ENCODE assay signal across 11 cellular contexts in genomic region chr2:55011741-55012574, GRCh38. TPM values are rescaled to one million over a fixed set of nuclear protein-coding genes. Genes with fewer than 3 reads are reported as not detected.
DNase-seq lines count a peak whose midpoint lies in the region; ATAC-seq and TF ChIP-seq lines count a peak whose summit lies in the region.
"Had no signal": no experiment of that assay in that cellular context is flagged by ENCODE, and none has a peak within 500 bp of the region (broad histone marks: within the 10 kb centered on the region; RNA-seq: fewer than 3 reads in every experiment).

No MANE protein-coding gene starts in this region.

- no peaks in the 10 kb centered on the region for H3K9me3 Mint-ChIP-seq in dendritic cell treated with granulocyte-macrophage colony-stimulating factor and Interleukin-4, amounts not matched to agents 40 ng/mL and 50 ng/mL, for 4 days
- H3K9me3 Mint-ChIP-seq: WTC11 had no signal

- no peak overlapping the region for H3K4me3 Mint-ChIP-seq in dendritic cell treated with granulocyte-macrophage colony-stimulating factor and Interleukin-4, amounts not matched to agents 40 ng/mL and 50 ng/mL, for 4 days
- H3K4me3 Mint-ChIP-seq: WTC11 had no signal

- WGBS in aorta, 2 donors, result 13 to 15% methylated on average over 6 of the region's 6 CpGs

- H3K9me3 ChIP-seq in cardiac muscle cell (ENCODE audit: low read depth) (no peaks in the 10 kb centered on the region), right atrium auricular region (no peaks in the 10 kb centered on the region), mucosa of stomach (ENCODE audit: control insufficient read depth, low read length) (no peaks in the 10 kb centered on the region), aorta (ENCODE audit: control insufficient read depth, low read length) (no peaks in the 10 kb centered on the region)

- peak overlapping the region; percentile 86 for H3K27ac Mint-ChIP-seq in dendritic cell treated with granulocyte-macrophage colony-stimulating factor and Interleukin-4, amounts not matched to agents 40 ng/mL and 50 ng/mL, for 4 days

- no peaks in the 10 kb centered on the region for H3K27me3 Mint-ChIP-seq in dendritic cell treated with granulocyte-macrophage colony-stimulating factor and Interleukin-4, amounts not matched to agents 40 ng/mL and 50 ng/mL, for 4 days

- peaks cover 61% of the 10 kb centered on the region for H3K4me1 ChIP-seq in cardiac muscle cell (ENCODE audit: low read depth)
- H3K4me1 ChIP-seq in right atrium auricular region, result peaks cover 0 to 68% of the 10 kb centered on the region in 2 donors
- peaks cover 26% of the 10 kb centered on the region for H3K4me1 ChIP-seq in mucosa of stomach (ENCODE audit: control insufficient read depth, insufficient read depth, low read length)
- H3K4me1 ChIP-seq in aorta (ENCODE audit: control insufficient read depth in 1 of 2, insufficient read depth in 2 of 2, low read length in 2 of 2), result peaks cover 6 to 7% of the 10 kb centered on the region in 2 donors

- intact Hi-C loops in dendritic cell treated with granulocyte-macrophage colony-stimulating factor and Interleukin-4, amounts not matched to agents 40 ng/mL and 50 ng/mL, for 4 days (cut with micrococcal nuclease), result loop anchor here (10.0 kb wide), 1 partner anchor 287 kb away; the partner anchor contains the start of gene EML6
- intact Hi-C loops in aorta (cut with DNase I), result loop anchor here (10.0 kb wide), 2 partner anchors 107 to 153 kb away; no protein-coding TSS in a partner anchor

- no peak for TF ChIP-seq CTCF in cardiac muscle cell (IDR thresholded peaks at IDR 0.05; ENCODE audit: low read depth, low read length)
- TF ChIP-seq CTCF in right atrium auricular region (IDR thresholded peaks at IDR 0.05), result no peak

- H3K9ac ChIP-seq in mucosa of stomach (ENCODE audit: low read length), result peak overlapping the region; percentile 65

- H3K27ac ChIP-seq in cardiac muscle cell (peak overlapping the region; percentile 84), right atrium auricular region (no peak overlapping the region), aorta (ENCODE audit: low read depth in 1 of 2, low read length in 2 of 2) (no peak overlapping the region)

- ATAC-seq in aorta (ENCODE audit: low FRiP score) (no peak), HG03565 (IDR thresholded peaks at IDR 0.05; ENCODE audit: unreplicated experiment) (no peak)
- ATAC-seq: WTC11 had no signal

- no peaks in the 10 kb centered on the region for H3K36me3 Mint-ChIP-seq in dendritic cell treated with granulocyte-macrophage colony-stimulating factor and Interleukin-4, amounts not matched to agents 40 ng/mL and 50 ng/mL, for 4 days (ENCODE audit: low read depth)
- H3K36me3 Mint-ChIP-seq: WTC11 had no signal

- peaks cover 58% of the 10 kb centered on the region for H3K4me1 Mint-ChIP-seq in dendritic cell treated with granulocyte-macrophage colony-stimulating factor and Interleukin-4, amounts not matched to agents 40 ng/mL and 50 ng/mL, for 4 days (ENCODE audit: low read depth)

- H3K27me3 ChIP-seq in cardiac muscle cell (no peaks in the 10 kb centered on the region), right atrium auricular region (no peaks in the 10 kb centered on the region), mucosa of stomach (ENCODE audit: control insufficient read depth, insufficient read depth, low read length) (no peaks in the 10 kb centered on the region), aorta (ENCODE audit: control insufficient read depth in 1 of 2, insufficient read depth in 2 of 2, low read length in 1 of 2) (no peaks in the 10 kb centered on the region)

- H3K4me3 ChIP-seq in cardiac muscle cell (no peak overlapping the region), right atrium auricular region (no peak overlapping the region), mucosa of stomach (ENCODE audit: low read length) (no peak overlapping the region), aorta (ENCODE audit: low read length in 2 of 2) (peak overlapping the region; percentile 8 to 10)

- no peak for DNase-seq in cardiac muscle cell (ENCODE audit: low read depth in 1 of 2, low spot score in 1 of 2)
- DNase-seq in right atrium auricular region (ENCODE audit: low spot score), result no peak
- DNase-seq in aorta, result no peak
- no peak for DNase-seq in T1000 (lab: John Stamatoyannopoulos, UW)
- no peak for DNase-seq in amniotic stem cell (lab: John Stamatoyannopoulos, UW)
- DNase-seq: islet precursor cell, NCI-H510A treated with DMSO at 0.1 percent for 48 hours had no signal

- no peaks in the 10 kb centered on the region for H3K36me3 ChIP-seq in cardiac muscle cell
- no peaks in the 10 kb centered on the region for H3K36me3 ChIP-seq in right atrium auricular region
- H3K36me3 ChIP-seq in mucosa of stomach (ENCODE audit: control insufficient read depth, insufficient read depth, low read length), result no peaks in the 10 kb centered on the region
- no peaks in the 10 kb centered on the region for H3K36me3 ChIP-seq in aorta (ENCODE audit: control insufficient read depth in 1 of 2, insufficient read depth in 2 of 2, low read length in 1 of 2)

RNA-seq across cellular contexts. Expression of gene RTN4, which starts 38.3 kb away (rescaled TPM):
- total RNA-seq in cardiac muscle cell, result 164 and 186 TPM in 2 replicates
- polyA plus RNA-seq in cardiac muscle cell, result 205 and 223 TPM in 2 replicates
- total RNA-seq in right atrium auricular region, result 100 to 1,000 TPM; 152 to 203 TPM
- 100 to 1,000 TPM; 311 to 357 TPM for total RNA-seq in aorta
- polyA plus RNA-seq in aorta, result 100 to 1,000 TPM; 125 to 163 TPM

Comparison
In these comparisons a context has a peak if more than half of its experiments do, and no peak if none do; other contexts are left out.
1. H3K4me3 ChIP-seq: peak in aorta (2 of 2); none in cardiac muscle cell (single experiment), right atrium auricular region (0 of 2) and mucosa of stomach (single experiment).